In genomic region chr9:8622871-8623270, GRCh38 we compare ENCODE assay signal across 27 cellular contexts.
"Had no signal": no experiment of that assay in that cellular context is flagged by ENCODE, and none has a peak within 500 bp of the region (broad histone marks: within the 10 kb centered on the region; RNA-seq: fewer than 3 reads in every experiment).

No MANE protein-coding gene starts in this region.

- H3K4me3 ChIP-seq: left lung, lower lobe of right lung, pancreas, prostate gland, right atrium auricular region, right lobe of liver, smooth muscle cell, tibial nerve, uterus had no signal

- H3K36me3 ChIP-seq: left lung, lower lobe of right lung, pancreas, prostate gland, right atrium auricular region, right lobe of liver, tibial nerve, uterus had no signal

- H3K27me3 ChIP-seq: left lung, pancreas, right atrium auricular region, right lobe of liver, tibial nerve, uterus had no signal

- ATAC-seq: left colon; left lung; lower lobe of right lung; natural killer cell; pancreas; stimulated activated memory B cell treated with anti-CD40 and anti-IgM and Interleukin-4, amounts not matched to agents 10 μg/mL and 1 μg/mL and 100 μg/mL, for 72 hours; stimulated activated naive CD8-positive, alpha-beta T cell treated with anti-CD3 and anti-CD28 coated beads, Interleukin-15, amount 100 ng/mL, for 72 hours had no signal

- FAIRE-seq: keratinocyte, pancreas had no signal

- DNase-seq: hippocampal formation; kidney glomerular epithelial cell; left colon; left lung; lower lobe of right lung; mammary epithelial cell; mesenchymal stem cell; naive B cell; natural killer cell; nephron progenitor cell; pancreas; posterior cingulate gyrus; right lobe of liver; stimulated activated CD4-positive, alpha-beta T cell treated with anti-CD3 and anti-CD28 coated beads, Interleukin-1b, Interleukin-23, amount 100 ng/mL, for 48 hours; stimulated activated CD4-positive, alpha-beta T cell treated with anti-CD3 and anti-CD28 coated beads, Interleukin-2, amount 100 ng/mL, for 48 hours; stimulated activated CD4-positive, alpha-beta T cell treated with anti-CD3 and anti-CD28 coated beads, Interleukin-4, amount 100 ng/mL, for 4 hours; stimulated activated CD8-positive, alpha-beta memory T cell treated with anti-CD3 and anti-CD28 coated beads, Interleukin-4, amount 100 ng/mL, for 48 hours; stimulated activated naive CD4-positive, alpha-beta T cell treated with Interleukin-2 at 50 U/mL for 16 hours; stimulated activated naive CD8-positive, alpha-beta T cell treated with anti-CD3 and anti-CD28 coated beads, Interleukin-15, amount 100 ng/mL, for 72 hours; substantia nigra; uterus had no signal
